19 cellular contexts compared by ENCODE assay signal in genomic region chr10:51231754-51232153, GRCh38.
DNase-seq lines count a peak whose midpoint lies in the region; ATAC-seq, FAIRE-seq and TF ChIP-seq lines count a peak whose summit lies in the region.
"Had no signal": no experiment of that assay in that cellular context is flagged by ENCODE, and none has a peak within 500 bp of the region (broad histone marks: within the 10 kb centered on the region; RNA-seq: fewer than 3 reads in every experiment).

No MANE protein-coding gene starts in this region.

- WGBS in pancreas, 2 donors: 50 to 64% methylated on average over 1 of the region's 1 CpG

- BruUV-seq in A673 (replicated peaks; lab: Mats Ljungman, UMichigan): no TSS peak

- H3K9me3 ChIP-seq in pancreas (no peaks in the 10 kb centered on the region), mucosa of descending colon (no peaks in the 10 kb centered on the region), A673 (ENCODE audit: low read depth, low read length, poor library complexity, severe bottlenecking) (no peaks in the 10 kb centered on the region), Peyer's patch (no peaks in the 10 kb centered on the region)
- H3K9me3 ChIP-seq: lower lobe of right lung, right lobe of liver, testis had no signal

- H3K27me3 ChIP-seq in pancreas (no peaks in the 10 kb centered on the region), A673 (replicated peaks; ENCODE audit: insufficient read depth, low read depth, low read length, poor library complexity) (no peaks in the 10 kb centered on the region), Peyer's patch (no peaks in the 10 kb centered on the region)
- H3K27me3 ChIP-seq: right lobe of liver, testis had no signal

- FAIRE-seq in pancreas (lab: Jason Lieb, UNC): peak; percentile 66

- H3K4me3 ChIP-seq in AG10803 (ENCODE audit: low read length) (no peak overlapping the region), cardiac fibroblast (replicated peaks in 1 of 2; ENCODE audit: low read depth in 2 of 2, low read length in 2 of 2) (no peak overlapping the region), pancreas (no peak overlapping the region), mucosa of descending colon (no peak overlapping the region), A673 (ENCODE audit: low read depth, low read length, poor library complexity, severe bottlenecking) (no peak overlapping the region), Peyer's patch (no peak overlapping the region)
- H3K4me3 ChIP-seq: lower lobe of right lung, right lobe of liver, testis had no signal

- H3K36me3 ChIP-seq in pancreas (no peaks in the 10 kb centered on the region), mucosa of descending colon (ENCODE audit: low read depth) (no peaks in the 10 kb centered on the region), A673 (ENCODE audit: insufficient read depth, low read length, poor library complexity, severe bottlenecking) (no peaks in the 10 kb centered on the region), Peyer's patch (no peaks in the 10 kb centered on the region)
- H3K36me3 ChIP-seq: lower lobe of right lung, right lobe of liver had no signal

- DNase-seq in AG10803 (ENCODE audit: low read depth): peak; percentile 78
- peak; percentile 41 for DNase-seq in HCEC 1CT
- DNase-seq in cardiac fibroblast (ENCODE audit: low read depth in 2 of 2): peak; percentile 16 to 21
- no peak for DNase-seq in pancreas
- no peak for DNase-seq in mucosa of descending colon
- DNase-seq in A673 (ENCODE audit: low spot score): no peak
- DNase-seq in Peyer's patch: no peak
- DNase-seq: activated CD4-positive, alpha-beta T cell treated with anti-CD3 and anti-CD28 coated beads, Interleukin-2, amount 10 ng/mL, durations not matched to agents 7 days and 5 days; activated naive CD8-positive, alpha-beta T cell treated with anti-CD3 and anti-CD28 coated beads for 36 hours; head of caudate nucleus; lower lobe of right lung; NCI-H187 treated with DMSO at 0.1 percent for 48 hours; NCI-H2227 treated with DMSO at 0.1 percent for 48 hours; NCI-H774; nucleus accumbens; right lobe of liver; testis had no signal

- ATAC-seq in pancreas: no peak
- no peak for ATAC-seq in HG03196 (IDR thresholded peaks at IDR 0.05; ENCODE audit: unreplicated experiment)
- no peak for ATAC-seq in mucosa of descending colon
- ATAC-seq: lower lobe of right lung, right lobe of liver had no signal

- no peak for TF ChIP-seq POLR2A in Peyer's patch (IDR thresholded peaks at IDR 0.05)

- CTCF ChIA-PET in A673 (lab: Charles Lee): no interaction called here

- H3K27ac ChIP-seq in pancreas (no peak overlapping the region), A673 (ENCODE audit: low read depth, low read length, poor library complexity, severe bottlenecking) (no peak overlapping the region), Peyer's patch (no peak overlapping the region)
- H3K27ac ChIP-seq: HL-60, lower lobe of right lung, right lobe of liver, testis had no signal

- TF ChIP-seq CTCF in AG10803 (conservative IDR thresholded peaks at IDR 0.05; ENCODE audit: low read length): no peak
- no peak for TF ChIP-seq CTCF in cardiac fibroblast (IDR thresholded peaks at IDR 0.05; ENCODE audit: low read depth, low read length)
- TF ChIP-seq CTCF in pancreas (IDR thresholded peaks at IDR 0.05): no peak
- TF ChIP-seq CTCF in mucosa of descending colon (IDR thresholded peaks at IDR 0.05): no peak
- no peak for TF ChIP-seq CTCF in A673 (conservative IDR thresholded peaks at IDR 0.05; ENCODE audit: low read depth, low read length)
- TF ChIP-seq CTCF in Peyer's patch (IDR thresholded peaks at IDR 0.05): no peak

- peaks cover 0 to 3% (median 0%) of the 10 kb centered on the region in 3 donors for H3K4me1 ChIP-seq in pancreas
- H3K4me1 ChIP-seq in mucosa of descending colon (ENCODE audit: low read depth): no peaks in the 10 kb centered on the region
- no peaks in the 10 kb centered on the region for H3K4me1 ChIP-seq in A673 (ENCODE audit: insufficient read depth, low read length, poor library complexity, severe bottlenecking)
- no peaks in the 10 kb centered on the region for H3K4me1 ChIP-seq in Peyer's patch
- H3K4me1 ChIP-seq: right lobe of liver, testis had no signal

- intact Hi-C loops in pancreas (cut with DNase I) (no loop called here), mucosa of descending colon (cut with DNase I, micrococcal nuclease) (no loop called here), A673 (cut with micrococcal nuclease; ENCODE audit: unreplicated experiment) (no loop called here)

- POLR2A ChIA-PET in A673 (lab: Charles Lee; ENCODE audit: low non-redundant PET): no interaction called here

Comparison
In these comparisons a context has a peak if more than half of its experiments do, and no peak if none do; other contexts are left out.
1. DNase-seq: peak in AG10803 (single experiment), HCEC 1CT (single experiment) and cardiac fibroblast (2 of 2); none in pancreas (0 of 6), mucosa of descending colon (0 of 3), A673 (single experiment) and Peyer's patch (0 of 3).